Comparison of ENCODE assay signal across 15 cellular contexts in genomic region chr4:139242511-139243051, GRCh38. TPM values are rescaled to one million over a fixed set of nuclear protein-coding genes. Genes with fewer than 3 reads are reported as not detected.
DNase-seq lines count a peak whose midpoint lies in the region; ATAC-seq, FAIRE-seq and TF ChIP-seq lines count a peak whose summit lies in the region.
"Had no signal": no experiment of that assay in that cellular context is flagged by ENCODE, and none has a peak within 500 bp of the region (broad histone marks: within the 10 kb centered on the region; RNA-seq: fewer than 3 reads in every experiment).

No MANE protein-coding gene starts in this region.

- BruUV-seq in HCT116 (replicated peaks; lab: Mats Ljungman, UMichigan) = no TSS peak

- no peak for TF ChIP-seq POLR2A in HCT116 (IDR thresholded peaks at IDR 0.05; ENCODE audit: borderline replicate concordance, extremely low read depth, insufficient read depth, insufficient read length)
- no peak for TF ChIP-seq POLR2A in H54 (IDR thresholded peaks at IDR 0.05; ENCODE audit: low read depth, low read length)

- TF ChIP-seq EP300 in SK-N-SH (IDR thresholded peaks at IDR 0.05; ENCODE audit: borderline replicate concordance in 1 of 2, low read depth in 1 of 2, low read length in 1 of 2) = peak in 1 of 2 experiments; percentile 66; a peak in 1 of 4 replicates

- H3K4me3 ChIP-seq in HCT116 (replicated peaks in 1 of 2; ENCODE audit: low read depth in 1 of 2, low read length in 2 of 2) (no peak overlapping the region), SK-N-SH (ENCODE audit: low read depth in 2 of 2, low read length in 1 of 2) (no peak overlapping the region), smooth muscle cell (no peak overlapping the region)
- H3K4me3 ChIP-seq: neural progenitor cell had no signal

- intact Hi-C loops in HCT116 (cut with micrococcal nuclease) = no loop called here

- H3K9me2 ChIP-seq in HCT116 (ENCODE audit: insufficient read depth) (no peaks in the 10 kb centered on the region), SK-N-SH (no peaks in the 10 kb centered on the region)

- FAIRE-seq in H54 (lab: Jason Lieb, UNC) = no peak
- FAIRE-seq: GM18507 had no signal

- H3K9ac ChIP-seq in HCT116 (ENCODE audit: low read length) (no peak overlapping the region), SK-N-SH (peak overlapping the region; percentile 49), smooth muscle cell (ENCODE audit: low read depth) (no peak overlapping the region)
- H3K9ac ChIP-seq: neural progenitor cell had no signal

- TF ChIP-seq CTCF in HCT116 (IDR thresholded peaks at IDR 0.05 in 2 of 3, conservative IDR thresholded peaks at IDR 0.05 in 1 of 3; ENCODE audit: borderline replicate concordance in 1 of 3, insufficient read depth in 1 of 3, low read depth in 2 of 3, low read length in 2 of 3) = no peak
- no peak for TF ChIP-seq CTCF in SK-N-SH (IDR thresholded peaks at IDR 0.05)
- TF ChIP-seq CTCF in smooth muscle cell (IDR thresholded peaks at IDR 0.05; ENCODE audit: borderline replicate concordance, insufficient read depth, poor library complexity, severe bottlenecking) = no peak

- ATAC-seq in HCT116 = no peak
- no peak for ATAC-seq in GM19035 (IDR thresholded peaks at IDR 0.05; ENCODE audit: unreplicated experiment)
- ATAC-seq in GM21390 (IDR thresholded peaks at IDR 0.05; ENCODE audit: unreplicated experiment) = no peak
- ATAC-seq in HG02852 (IDR thresholded peaks at IDR 0.05; ENCODE audit: unreplicated experiment) = no peak
- ATAC-seq: activated CD8-positive, alpha-beta T cell treated with anti-CD3 and anti-CD28 coated beads, Interleukin-2, amount 10 ng/mL, durations not matched to agents 7 days and 5 days had no signal

- H3K4me2 ChIP-seq in HCT116 (ENCODE audit: low read length) = peak overlapping the region; percentile 47
- H3K4me2 ChIP-seq in SK-N-SH = peak overlapping the region; percentile 53
- H3K4me2 ChIP-seq in smooth muscle cell = peak overlapping the region; percentile 46

- H4K20me1 ChIP-seq in HCT116 (ENCODE audit: insufficient read depth) (no peaks in the 10 kb centered on the region), SK-N-SH (ENCODE audit: insufficient read depth) (no peaks in the 10 kb centered on the region), smooth muscle cell (ENCODE audit: low read depth) (no peaks in the 10 kb centered on the region)

- RAD21 ChIA-PET in HCT116 (lab: Charles Lee; ENCODE audit: low non-redundant PET in 1 of 2, low total read pairs in 2 of 2, uncharacterized antibody in 2 of 2, unreplicated experiment in 2 of 2) = no interaction called here

- WGBS in SK-N-SH (ENCODE audit: low lambda C conversion rate) = 48% methylated on average over 2 of the region's 2 CpGs
- 74% methylated on average over 2 of the region's 2 CpGs for WGBS in smooth muscle cell (ENCODE audit: low lambda C conversion rate)

- CTCF ChIA-PET in HCT116 (lab: Charles Lee) (no interaction called here), SK-N-SH (lab: Yijun Ruan, JAX) (interaction anchor here (1.0 to 1.3 kb wide), 2 partner anchors 14 to 53 kb away, joined by 3 read pairs; no protein-coding TSS in a partner anchor)

- H2AFZ ChIP-seq in HCT116 (ENCODE audit: low read depth, low read length, poor library complexity, severe bottlenecking) (no peak overlapping the region), SK-N-SH (ENCODE audit: low read depth) (no peak overlapping the region; the same call in 1 of the 2 replicates), smooth muscle cell (ENCODE audit: low read depth) (no peak overlapping the region)

- TF ChIP-seq RAD21 in HCT116 (IDR thresholded peaks at IDR 0.05; ENCODE audit: low read depth) = no peak
- TF ChIP-seq RAD21 in SK-N-SH (IDR thresholded peaks at IDR 0.05; ENCODE audit: low read length) = no peak

- H3F3A ChIP-seq in SK-N-SH (replicated peaks; ENCODE audit: insufficient read depth) = peaks cover 43% of the 10 kb centered on the region
- peaks cover 16% of the 10 kb centered on the region for H3F3A ChIP-seq in smooth muscle cell (ENCODE audit: low read depth)

- H3K27ac ChIP-seq in HCT116 (ENCODE audit: low read depth, low read length) (no peak overlapping the region), SK-N-SH (ENCODE audit: low read depth in 2 of 2, low read length in 1 of 2) (peak overlapping the region; percentile 39 to 96), smooth muscle cell (ENCODE audit: low read depth) (peak overlapping the region; percentile 72)
- H3K27ac ChIP-seq: neural progenitor cell, testis had no signal

- H3K9me3 ChIP-seq in HCT116 (ENCODE audit: control insufficient read depth in 1 of 2, insufficient read depth in 1 of 2, low read depth in 1 of 2, low read length in 2 of 2) = no peaks in the 10 kb centered on the region
- no peaks in the 10 kb centered on the region for H3K9me3 ChIP-seq in SK-N-SH
- no peaks in the 10 kb centered on the region for H3K9me3 ChIP-seq in smooth muscle cell (replicated peaks; ENCODE audit: low read depth)
- H3K9me3 ChIP-seq: testis had no signal

- DNase-seq in HCT116 (ENCODE audit: low read depth, low spot score) (no peak), SK-N-SH (no peak), fibroblast of peridontal ligament (ENCODE audit: extremely low read depth) (peak; percentile 89), smooth muscle cell (lab: John Stamatoyannopoulos, UW; ENCODE audit: unreplicated experiment) (no peak), H54 (ENCODE audit: insufficient read length, low spot score) (no peak)
- DNase-seq: activated CD8-positive, alpha-beta T cell treated with anti-CD3 and anti-CD28 coated beads, Interleukin-2, amount 10 ng/mL, durations not matched to agents 7 days and 5 days; activated naive CD8-positive, alpha-beta T cell treated with anti-CD3 and anti-CD28 coated beads, Interleukin-2, amount 10 ng/mL, durations not matched to agents 7 days and 5 days; DMS53; stimulated activated CD4-positive, alpha-beta T cell treated with anti-CD3 and anti-CD28 coated beads, Interleukin-4, amount 100 ng/mL, for 4 hours; testis had no signal

- H3K4me1 ChIP-seq in HCT116 (ENCODE audit: control insufficient read depth in 1 of 2, insufficient read depth in 2 of 2, low read length in 2 of 2) (peaks cover 6 to 25% of the 10 kb centered on the region in 2 experiments; a peak in 3 of 4 replicates), SK-N-SH (ENCODE audit: control insufficient read depth in 1 of 2, insufficient read depth in 2 of 2, low read depth in 1 of 2, low read length in 1 of 2) (peaks cover 3 to 39% of the 10 kb centered on the region in 2 experiments), smooth muscle cell (ENCODE audit: low read depth) (no peaks in the 10 kb centered on the region)

- POLR2A ChIA-PET in HCT116 (lab: Charles Lee) (no interaction called here), SK-N-SH (lab: Yijun Ruan, JAX) (no interaction called here)

- H3K27me3 ChIP-seq in HCT116 (ENCODE audit: insufficient read depth, low read length) (no peaks in the 10 kb centered on the region), SK-N-SH (ENCODE audit: insufficient read depth) (no peaks in the 10 kb centered on the region), smooth muscle cell (ENCODE audit: low read depth) (no peaks in the 10 kb centered on the region)
- H3K27me3 ChIP-seq: neural progenitor cell, testis had no signal

- H3K79me2 ChIP-seq in HCT116 (ENCODE audit: insufficient read depth, low read length) = no peaks in the 10 kb centered on the region
- H3K79me2 ChIP-seq in SK-N-SH (ENCODE audit: insufficient read depth) = no peaks in the 10 kb centered on the region
- no peaks in the 10 kb centered on the region for H3K79me2 ChIP-seq in smooth muscle cell (ENCODE audit: low read depth)

- H3K36me3 ChIP-seq in HCT116 (ENCODE audit: control insufficient read depth in 1 of 2, insufficient read depth in 2 of 2, low read length in 2 of 2) = no peaks in the 10 kb centered on the region
- H3K36me3 ChIP-seq in SK-N-SH (replicated peaks in 1 of 2; ENCODE audit: control insufficient read depth in 1 of 2, insufficient read depth in 2 of 2, low read length in 1 of 2) = no peaks in the 10 kb centered on the region
- H3K36me3 ChIP-seq in smooth muscle cell (ENCODE audit: low read depth) = no peaks in the 10 kb centered on the region
- H3K36me3 ChIP-seq: neural progenitor cell had no signal

TF ChIP-seq in HCT116, 20 proteins besides CTCF, POLR2A, EP300 and RAD21 (continues in another document):
- TF ChIP-seq TCF7L2 (IDR thresholded peaks at IDR 0.05; ENCODE audit: borderline replicate concordance, extremely low read depth, insufficient read depth, insufficient read length) (no peak), YY1 (IDR thresholded peaks at IDR 0.05; ENCODE audit: extremely low read depth, insufficient replicate concordance, low read depth, low read length) (no peak), SIN3A (IDR thresholded peaks at IDR 0.05; ENCODE audit: low read depth) (no peak), EZH2phosphoT487 (IDR thresholded peaks at IDR 0.05; ENCODE audit: borderline replicate concordance) (no peak), POLR2AphosphoS5 (IDR thresholded peaks at IDR 0.05; ENCODE audit: low read depth, low read length) (no peak)

RNA-seq across cellular contexts. Expression of gene MGARP, which starts 37.4 kb away (rescaled TPM):
- total RNA-seq in HCT116 (2021; ENCODE audit: unreplicated experiment) (0.22 TPM), smooth muscle cell (0.36 TPM in 1 of 2 replicates, not detected in the other)
- polyA plus RNA-seq in HCT116 (2012) = 0.08 TPM in 1 of 2 replicates, not detected in the other
- polyA plus RNA-seq in SK-N-SH (2012; rRNA removed) (20.3 and 22.9 TPM in 2 replicates), smooth muscle cell (0.21 and 0.39 TPM in 2 replicates)
- 26.7 and 33.6 TPM in 2 replicates for polyA plus RNA-seq in SK-N-SH (2012; cell fraction: cytosol; rRNA removed)
- 4.5 and 7.4 TPM in 2 replicates for polyA plus RNA-seq in SK-N-SH (2012; cell fraction: nucleus; rRNA removed)

RNA-seq across cellular contexts. Expression of gene NAA15, which starts 58.7 kb away (rescaled TPM):
- total RNA-seq in HCT116 (2021; ENCODE audit: unreplicated experiment) (79.7 TPM), smooth muscle cell (27.0 and 36.7 TPM in 2 replicates)
- polyA plus RNA-seq in HCT116 (2012) = 9.0 and 14.9 TPM in 2 replicates
- polyA plus RNA-seq in SK-N-SH (2012; rRNA removed) (7.1 and 7.8 TPM in 2 replicates), smooth muscle cell (20.5 and 21.7 TPM in 2 replicates)
- 9.9 and 12.4 TPM in 2 replicates for polyA plus RNA-seq in SK-N-SH (2012; cell fraction: cytosol; rRNA removed)
- polyA plus RNA-seq in SK-N-SH (2012; cell fraction: nucleus; rRNA removed) = 4.2 and 8.4 TPM in 2 replicates

RNA-seq across cellular contexts. Expression of gene NDUFC1, which starts 59.7 kb away (rescaled TPM):
- total RNA-seq in HCT116 (2021; ENCODE audit: unreplicated experiment) (86.9 TPM), smooth muscle cell (54.0 and 56.8 TPM in 2 replicates)
- polyA plus RNA-seq in HCT116 (2012) = 78.5 and 96.8 TPM in 2 replicates
- polyA plus RNA-seq in SK-N-SH (2012; rRNA removed) (75.9 and 101 TPM in 2 replicates), smooth muscle cell (169 and 196 TPM in 2 replicates)
- 95.9 and 108 TPM in 2 replicates for polyA plus RNA-seq in SK-N-SH (2012; cell fraction: cytosol; rRNA removed)
- 34.3 and 43.0 TPM in 2 replicates for polyA plus RNA-seq in SK-N-SH (2012; cell fraction: nucleus; rRNA removed)

Comparison
In these comparisons a context has a peak if more than half of its experiments do, and no peak if none do; other contexts are left out.
1. Of the 11 proteins assayed by ChIP-seq in both SK-N-SH and HCT116: peak only in SK-N-SH: JUND; only in HCT116: none; in both: none; in neither: 10.